ENCODE assay signal across 8 cellular contexts in genomic region chr9:91978739-91979414, GRCh38. TPM values are rescaled to one million over a fixed set of nuclear protein-coding genes. Genes with fewer than 3 reads are reported as not detected.
DNase-seq lines count a peak whose midpoint lies in the region; ATAC-seq, FAIRE-seq and TF ChIP-seq lines count a peak whose summit lies in the region.

No MANE protein-coding gene starts in this region.

- H3K4me1 ChIP-seq in heart right ventricle (no peaks in the 10 kb centered on the region), right atrium auricular region (no peaks in the 10 kb centered on the region), PC-3 (ENCODE audit: insufficient read depth, low read length) (no peaks in the 10 kb centered on the region; the same call in 1 of the 2 replicates)

- H3F3A ChIP-seq in PC-3 (ENCODE audit: low read length, unreplicated experiment) = no peaks in the 10 kb centered on the region

- BruUV-seq in PC-3 (replicated peaks; lab: Mats Ljungman, UMichigan) = no TSS peak

- H3K4me3 ChIP-seq in heart right ventricle (no peak overlapping the region), right atrium auricular region (no peak overlapping the region), PC-3 (ENCODE audit: low read length) (no peak overlapping the region), fibroblast of villous mesenchyme (ENCODE audit: low read depth, low read length) (no peak overlapping the region)

- no peak overlapping the region for H3K27ac ChIP-seq in heart right ventricle
- no peak overlapping the region for H3K27ac ChIP-seq in right atrium auricular region
- H3K27ac ChIP-seq in PC-3 (ENCODE audit: low read length) = no peak overlapping the region

- POLR2A ChIA-PET in PC-3 (lab: Charles Lee; ENCODE audit: unreplicated experiment) = no interaction called here

- H3K36me3 ChIP-seq in heart right ventricle (no peaks in the 10 kb centered on the region), right atrium auricular region (no peaks in the 10 kb centered on the region), PC-3 (ENCODE audit: low read depth, low read length) (no peaks in the 10 kb centered on the region)

- intact Hi-C loops in heart right ventricle (cut with DNase I) = loop anchor here in 1 of 10 donors (5.0 kb wide), 1 partner anchor 202 kb away; no protein-coding TSS in a partner anchor
- intact Hi-C loops in PC-3 (cut with micrococcal nuclease) = no loop called here

- 45 to 46% methylated on average over 6 of the region's 6 CpGs for WGBS in heart right ventricle, 2 donors

- peaks cover 0 to 5% (median 0%) of the 10 kb centered on the region in 11 donors for H3K9me3 ChIP-seq in heart right ventricle
- no peaks in the 10 kb centered on the region for H3K9me3 ChIP-seq in right atrium auricular region
- H3K9me3 ChIP-seq in PC-3 (ENCODE audit: low read length) = no peaks in the 10 kb centered on the region

- H3K79me2 ChIP-seq in PC-3 (ENCODE audit: low read length) = no peaks in the 10 kb centered on the region

- CTCF ChIA-PET in PC-3 (lab: Charles Lee) = no interaction called here

- H2AFZ ChIP-seq in PC-3 (ENCODE audit: low read length) = no peak overlapping the region

- no peak overlapping the region for H3K9ac ChIP-seq in PC-3 (ENCODE audit: low read length)

- no peak for ATAC-seq in heart right ventricle
- no peak for ATAC-seq in PC-3
- ATAC-seq in GM18858 (IDR thresholded peaks at IDR 0.05; ENCODE audit: unreplicated experiment) = no peak
- ATAC-seq in HG02852 (IDR thresholded peaks at IDR 0.05; ENCODE audit: unreplicated experiment) = no peak

- FAIRE-seq in urothelium cell line (lab: Jason Lieb, UNC) = no peak

- H3K27me3 ChIP-seq in heart right ventricle = peaks cover 0 to 5% (median 0%) of the 10 kb centered on the region in 7 donors
- H3K27me3 ChIP-seq in right atrium auricular region = no peaks in the 10 kb centered on the region
- H3K27me3 ChIP-seq in PC-3 (ENCODE audit: low read length) = no peaks in the 10 kb centered on the region

- no peak for DNase-seq in heart right ventricle
- no peak for DNase-seq in right atrium auricular region (ENCODE audit: low spot score)
- peak; percentile 46 for DNase-seq in PC-3
- DNase-seq in fibroblast of villous mesenchyme (ENCODE audit: low read depth) = peak; percentile 90
- peak; percentile 78 for DNase-seq in urothelium cell line (ENCODE audit: low spot score)
- DNase-seq in DMS79 treated with DMSO at 0.1 percent for 48 hours (lab: John Stamatoyannopoulos, UW) = no peak

- H4K20me1 ChIP-seq in PC-3 (ENCODE audit: low read length) = no peaks in the 10 kb centered on the region

- TF ChIP-seq CTCF in heart right ventricle (IDR thresholded peaks at IDR 0.05) = peak in 7 of 9 donors; percentile 25 to 39 (median 32)
- TF ChIP-seq CTCF in right atrium auricular region (IDR thresholded peaks at IDR 0.05) = peak in 1 of 2 donors; percentile 52
- no peak; the same call in 1 of the 2 replicates for TF ChIP-seq CTCF in PC-3 (conservative IDR thresholded peaks at IDR 0.05; ENCODE audit: low read depth, low read length)
- peak; percentile 56 for TF ChIP-seq CTCF in fibroblast of villous mesenchyme (IDR thresholded peaks at IDR 0.05; ENCODE audit: insufficient read depth, low read depth, low read length)

- H3K9me2 ChIP-seq in PC-3 (replicated peaks; ENCODE audit: low read length) = no peaks in the 10 kb centered on the region

- H3K4me2 ChIP-seq in PC-3 (ENCODE audit: low read length) = no peak overlapping the region

RNA-seq across cellular contexts. Expression of gene ROR2, which starts 28.8 kb away (rescaled TPM):
- total RNA-seq in heart right ventricle = 1 to 10 TPM in 1 of 10 donors, under 1 TPM in 9; 0.11 to 1.4 (median 0.43) TPM
- polyA plus RNA-seq in heart right ventricle = under 1 TPM; 0.44 to 0.49 TPM
- 10 to 100 TPM; 21.8 to 28.5 TPM for total RNA-seq in right atrium auricular region
- total RNA-seq in PC-3 (2014; rRNA removed) = 0.23 TPM in 1 of 2 replicates, not detected in the other
- total RNA-seq in fibroblast of villous mesenchyme = 3.0 and 5.2 TPM in 2 replicates

Comparison
In these comparisons a context has a peak if more than half of its experiments do, and no peak if none do; other contexts are left out.
1. DNase-seq: peak in PC-3 (single experiment), fibroblast of villous mesenchyme (single experiment) and urothelium cell line (single experiment); none in heart right ventricle (0 of 2), right atrium auricular region (single experiment) and DMS79 treated with DMSO at 0.1 percent for 48 hours (single experiment).